Comparison of ENCODE assay signal across 18 cellular contexts in the genomic region with DNA sequence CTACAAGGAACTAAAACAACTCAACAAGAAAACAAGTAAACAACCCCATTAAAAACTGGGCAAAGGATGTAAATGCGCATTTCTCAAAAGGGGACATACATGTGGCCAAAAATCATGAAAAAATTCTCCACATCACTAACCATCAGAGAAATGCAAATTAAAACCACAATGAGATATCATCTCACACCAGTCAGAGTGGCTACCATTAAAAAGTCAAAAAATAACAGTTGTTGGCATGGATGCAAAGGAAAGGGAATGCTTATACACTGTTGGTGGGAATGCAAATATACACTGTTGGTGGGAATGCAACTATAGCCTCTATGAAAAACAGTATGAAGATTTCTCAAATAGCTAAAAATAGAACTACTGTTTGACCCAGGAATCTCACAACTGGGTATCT.
"Had no signal": no experiment of that assay in that cellular context is flagged by ENCODE, and none has a peak within 500 bp of the region (broad histone marks: within the 10 kb centered on the region; RNA-seq: fewer than 3 reads in every experiment).

No MANE protein-coding gene starts in this region.

- H3K27ac Mint-ChIP-seq: naive B cell had no signal

- H3K4me1 Mint-ChIP-seq: naive B cell had no signal

- H3K9me3 ChIP-seq: neutrophil had no signal

- H3K27me3 ChIP-seq: dorsolateral prefrontal cortex, hepatocyte had no signal

- H3K27ac ChIP-seq: dorsolateral prefrontal cortex, hepatocyte, neutrophil had no signal

- H2AFZ ChIP-seq: hepatocyte had no signal

- DNase-seq: cortex of kidney; dorsolateral prefrontal cortex; effector CD8-positive, alpha-beta T cell; foreskin melanocyte; head of caudate nucleus; left colon; left ventricle myocardium superior; mesenchymal stem cell; midbrain; naive B cell; posterior cingulate gyrus; stimulated activated CD4-positive, alpha-beta T cell treated with anti-CD3 and anti-CD28 coated beads, Interleukin-2, amount 100 ng/mL, for 48 hours; stimulated activated naive CD4-positive, alpha-beta T cell treated with Interleukin-2 at 50 U/mL for 16 hours; trophoblast cell had no signal

- H3K36me3 ChIP-seq: neutrophil had no signal

- H3K79me2 ChIP-seq: hepatocyte had no signal

- H3K4me2 ChIP-seq: hepatocyte, smooth muscle cell had no signal

- ATAC-seq: left colon, left ventricle myocardium superior had no signal

- H3K4me3 Mint-ChIP-seq: naive B cell had no signal

- H3K4me3 ChIP-seq: dorsolateral prefrontal cortex, hepatocyte, lung, smooth muscle cell had no signal
